Comparison of ENCODE assay signal across 1 cellular context in the genomic region with DNA sequence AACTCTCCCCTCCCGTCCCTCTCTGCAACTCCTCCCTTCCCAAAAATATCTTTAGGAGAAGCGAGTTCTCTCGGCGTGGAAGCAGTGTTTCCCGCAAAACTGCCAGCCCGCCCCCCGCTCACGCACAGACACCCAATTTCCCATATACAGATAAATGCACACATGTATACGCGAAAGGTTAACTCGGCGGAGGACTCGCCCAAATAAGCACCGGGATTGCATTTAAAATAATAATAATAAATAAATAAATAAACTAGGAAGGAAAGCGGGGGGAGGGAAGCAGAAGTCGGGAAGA.
TF ChIP-seq lines count a peak whose summit lies in the region.

No MANE protein-coding gene starts in this region.

TF ChIP-seq in HepG2, 621 proteins besides CTCF, POLR2A, EP300 and RAD21 (continued from another document):
- TF ChIP-seq, protein P1, sequence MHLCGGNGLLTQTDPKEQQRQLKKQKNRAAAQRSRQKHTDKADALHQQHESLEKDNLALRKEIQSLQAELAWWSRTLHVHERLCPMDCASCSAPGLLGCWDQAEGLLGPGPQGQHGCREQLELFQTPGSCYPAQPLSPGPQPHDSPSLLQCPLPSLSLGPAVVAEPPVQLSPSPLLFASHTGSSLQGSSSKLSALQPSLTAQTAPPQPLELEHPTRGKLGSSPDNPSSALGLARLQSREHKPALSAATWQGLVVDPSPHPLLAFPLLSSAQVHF (CRISPR knock-in tag; IDR thresholded peaks at IDR 0.05) = 0 out of 2 replicates have a peak, but pooled peaks have one; percentile 31
- TF ChIP-seq NPAS2 (CRISPR knock-in tag; IDR thresholded peaks at IDR 0.05; ENCODE audit: borderline replicate concordance) (no peak), ZNF558 (CRISPR knock-in tag; IDR thresholded peaks at IDR 0.05; ENCODE audit: borderline replicate concordance) (no peak), YEATS2 (CRISPR knock-in tag; IDR thresholded peaks at IDR 0.05; ENCODE audit: borderline replicate concordance) (no peak), CEBPG (CRISPR knock-in tag; IDR thresholded peaks at IDR 0.05) (no peak)
- TF ChIP-seq, protein P2, sequence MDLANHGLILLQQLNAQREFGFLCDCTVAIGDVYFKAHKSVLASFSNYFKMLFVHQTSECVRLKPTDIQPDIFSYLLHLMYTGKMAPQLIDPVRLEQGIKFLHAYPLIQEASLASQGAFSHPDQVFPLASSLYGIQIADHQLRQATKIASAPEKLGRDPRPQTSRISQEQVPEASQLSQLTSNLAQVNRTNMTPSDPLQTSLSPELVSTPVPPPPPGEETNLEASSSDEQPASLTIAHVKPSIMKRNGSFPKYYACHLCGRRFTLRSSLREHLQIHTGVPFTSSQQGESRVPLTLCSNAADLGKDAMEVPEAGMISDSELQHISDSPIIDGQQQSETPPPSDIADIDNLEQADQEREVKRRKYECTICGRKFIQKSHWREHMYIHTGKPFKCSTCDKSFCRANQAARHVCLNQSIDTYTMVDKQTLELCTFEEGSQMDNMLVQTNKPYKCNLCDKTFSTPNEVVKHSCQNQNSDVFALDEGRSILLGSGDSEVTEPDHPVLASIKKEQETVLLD (CRISPR knock-in tag; IDR thresholded peaks at IDR 0.05; ENCODE audit: low read depth) = no peak
